ENCODE assay signal across 8 cellular contexts in genomic region chr9:112333639-112334318, GRCh38. TPM values are rescaled to one million over a fixed set of nuclear protein-coding genes. Genes with fewer than 3 reads are reported as not detected.
DNase-seq lines count a peak whose midpoint lies in the region; ATAC-seq, FAIRE-seq and TF ChIP-seq lines count a peak whose summit lies in the region.

No MANE protein-coding gene starts in this region.

- DNase-seq in GM12892 (ENCODE audit: insufficient read length) (peak; percentile 81), NCI-H1417 treated with DMSO at 0.1 percent for 48 hours (lab: John Stamatoyannopoulos, UW) (peak; percentile 75), SW480 (ENCODE audit: low spot score) (peak; percentile 92), heart right ventricle (peak; percentile 94 to 97), posterior vena cava (ENCODE audit: low spot score) (peak; percentile 98), upper lobe of right lung (peak; percentile 98)

- H3K9me3 ChIP-seq in heart right ventricle (no peaks in the 10 kb centered on the region), upper lobe of right lung (no peaks in the 10 kb centered on the region)

- H3K27me3 ChIP-seq in heart right ventricle = no peaks in the 10 kb centered on the region
- no peaks in the 10 kb centered on the region for H3K27me3 ChIP-seq in upper lobe of right lung

- TF ChIP-seq POLR2A in GM12892 (IDR thresholded peaks at IDR 0.05; ENCODE audit: low read depth, low read length) = no peak

- TF ChIP-seq CTCF in heart right ventricle (IDR thresholded peaks at IDR 0.05) (peak; percentile 35 to 75 (median 59)), upper lobe of right lung (IDR thresholded peaks at IDR 0.05) (peak; percentile 49)

- peak overlapping the region; percentile 72 to 99 (median 90) for H3K4me3 ChIP-seq in heart right ventricle
- peak overlapping the region; percentile 84 for H3K4me3 ChIP-seq in upper lobe of right lung

- H3K4me1 ChIP-seq in heart right ventricle (peaks cover 0 to 39% (median 17%) of the 10 kb centered on the region in 9 donors), upper lobe of right lung (peaks cover 15% of the 10 kb centered on the region)

- no peaks in the 10 kb centered on the region for H3K36me3 ChIP-seq in heart right ventricle
- no peaks in the 10 kb centered on the region for H3K36me3 ChIP-seq in upper lobe of right lung

- peak; percentile 84 for FAIRE-seq in GM12892 (lab: Jason Lieb, UNC)

- peak overlapping the region; percentile 12 for H3K27ac ChIP-seq in adipose tissue (ENCODE audit: low read depth, low read length)
- peak overlapping the region; percentile 98 to 100 (median 99) for H3K27ac ChIP-seq in heart right ventricle
- peak overlapping the region; percentile 95 for H3K27ac ChIP-seq in upper lobe of right lung

- intact Hi-C loops in heart right ventricle (cut with DNase I) = loop anchor here in 6 of 10 donors (2.0 to 10.0 kb wide), 8 partner anchors 159 to 439 kb away; partner anchors contain the start of genes UGCG (in 4 of the 6) and SUSD1 (in 1 of the 6)
- intact Hi-C loops in posterior vena cava (cut with DNase I) = loop anchor here in 1 of 2 donors (10.0 kb wide), 1 partner anchor 159 kb away; the partner anchor contains the start of gene SUSD1
- intact Hi-C loops in upper lobe of right lung (cut with DNase I) = no loop called here

- 0 to 2% (median 0%) methylated on average over 34 to 72 of the region's 72 CpGs for WGBS in adipose tissue, 3 donors
- WGBS in heart right ventricle, 2 donors = 1% methylated on average over 49 to 72 of the region's 72 CpGs

- ATAC-seq in HG02840 (IDR thresholded peaks at IDR 0.05; ENCODE audit: low FRiP score, unreplicated experiment) (peak; percentile 75), heart right ventricle (peak; percentile 94 to 98 (median 97)), upper lobe of right lung (peak; percentile 95)

RNA-seq across cellular contexts. Expression of gene PTBP3, which starts 0.4 kb away (rescaled TPM):
- 35.9 TPM for polyA plus RNA-seq in GM12892 (2012; ENCODE audit: missing spikeins)
- polyA plus RNA-seq in adipose tissue (10 to 100 TPM in 2 of 3 donors, 1 to 10 TPM in 1; 7.2 to 15.1 (median 11.3) TPM), heart right ventricle (1 to 10 TPM; 3.7 to 5.7 TPM)
- total RNA-seq in heart right ventricle (10 to 100 TPM in 9 of 10 donors, 1 to 10 TPM in 1; 9.2 to 35.5 (median 16.2) TPM), posterior vena cava (10 to 100 TPM; 35.4 to 42.5 TPM), upper lobe of right lung (77.6 TPM)

RNA-seq across cellular contexts. Expression of gene HSDL2, which starts 46.1 kb away (rescaled TPM):
- polyA plus RNA-seq in GM12892 (2012; ENCODE audit: missing spikeins) = 40.5 TPM
- polyA plus RNA-seq in adipose tissue (10 to 100 TPM; 16.7 to 63.0 (median 40.2) TPM), heart right ventricle (100 to 1,000 TPM in 1 of 2 donors, 10 to 100 TPM in 1; 36.6 to 119 TPM)
- total RNA-seq in heart right ventricle (100 to 1,000 TPM; 129 to 238 (median 198) TPM), posterior vena cava (10 to 100 TPM; 34.8 to 46.2 TPM), upper lobe of right lung (56.3 TPM)

Comparison
In these comparisons a context has a peak if more than half of its experiments do, and no peak if none do; other contexts are left out.
1. Peak in every context shown above with its lines: DNase-seq, ATAC-seq, H3K4me3 ChIP-seq and H3K27ac ChIP-seq.
2. H3K27ac ChIP-seq: peak in every context shown above with its lines; median percentile 99 in heart right ventricle; 95 in upper lobe of right lung; 12 in adipose tissue.